8 cellular contexts compared by ENCODE assay signal in the genomic region with DNA sequence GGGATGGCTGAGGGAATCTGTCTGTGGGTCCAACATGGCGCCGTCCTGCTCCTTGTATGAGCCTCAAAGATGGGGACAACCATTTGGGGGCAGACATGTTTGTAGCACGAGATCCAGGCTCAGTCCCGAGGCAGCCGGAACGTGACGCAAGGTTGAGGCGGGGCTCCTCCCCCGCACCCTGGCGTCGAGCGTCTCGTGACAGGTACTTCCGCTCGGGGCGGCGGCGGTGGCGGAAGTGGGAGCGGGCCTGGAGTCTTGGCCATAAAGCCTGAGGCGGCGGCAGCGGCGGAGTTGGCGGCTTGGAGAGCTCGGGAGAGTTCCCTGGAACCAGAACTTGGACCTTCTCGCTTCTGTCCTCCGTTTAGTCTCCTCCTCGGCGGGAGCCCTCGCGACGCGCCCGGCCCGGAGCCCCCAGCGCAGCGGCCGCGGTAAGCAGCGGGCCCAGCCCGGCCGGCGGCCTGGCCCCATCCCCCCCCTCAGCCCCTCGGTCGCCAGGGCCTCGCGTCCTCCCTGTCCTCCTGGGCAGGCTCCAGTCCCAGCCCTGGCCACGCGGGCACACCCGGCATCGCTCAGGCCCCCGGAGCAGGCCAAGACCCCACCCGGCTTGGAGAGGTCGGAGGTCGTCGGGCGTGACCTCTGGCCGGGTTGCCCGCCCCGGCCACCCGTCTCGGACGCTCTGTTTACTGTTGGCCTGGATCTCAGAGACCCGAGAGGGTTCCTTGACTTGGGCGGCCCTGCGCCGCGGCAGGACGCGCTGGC. TPM values are rescaled to one million over a fixed set of nuclear protein-coding genes. Genes with fewer than 3 reads are reported as not detected.
DNase-seq lines count a peak whose midpoint lies in the region; ATAC-seq, FAIRE-seq and TF ChIP-seq lines count a peak whose summit lies in the region.

Gene RAB7A, plus strand, starts transcription at position 252 of the 759 bp plus-strand sequence. CDS start 69,185 bp downstream, outside the sequence.

- H3K27ac ChIP-seq in pancreas (peak within 1 kb of the TSS; percentile 74 to 90 (median 88)), tibial artery (peak within 1 kb of the TSS; percentile 90 to 100)

- intact Hi-C loops in Right ventricle myocardium inferior (cut with DNase I) (loop anchor here (2.0 to 5.0 kb wide), 4 partner anchors 27 to 121 kb away; no protein-coding TSS in a partner anchor), pancreas (cut with DNase I) (no loop called here), tibial artery (cut with DNase I; ENCODE audit: low total_unique reads) (loop anchor here (5.0 to 10.0 kb wide), 2 partner anchors 44 to 149 kb away; partner anchors contain the start of gene ACAD9)

- no peaks in the 10 kb centered on the region for H3K27me3 ChIP-seq in pancreas
- H3K27me3 ChIP-seq in tibial artery = no peaks in the 10 kb centered on the region

- WGBS in pancreas, 2 donors = 0 to 1% methylated on average over 46 to 71 of the region's 71 CpGs

- ATAC-seq in HG02759 (IDR thresholded peaks at IDR 0.05; ENCODE audit: unreplicated experiment) = peak; percentile 96
- peak; percentile 99 for ATAC-seq in Right ventricle myocardium inferior
- peak; percentile 97 to 99 (median 98) for ATAC-seq in pancreas

- DNase-seq in GM12864 (ENCODE audit: low read depth) (peak; percentile 97), NCI-H1417 (lab: John Stamatoyannopoulos, UW) (peak; percentile 96 to 99 (median 99)), SW 1271 (lab: John Stamatoyannopoulos, UW) (peak; percentile 90 to 97), Right ventricle myocardium inferior (ENCODE audit: missing footprints) (peak; percentile 98), pancreas (peak; percentile 97 to 99 (median 97)), tibial artery (peak; percentile 98 to 99)
- peak; percentile 96 for DNase-seq in activated naive CD8-positive, alpha-beta T cell treated with anti-CD3 and anti-CD28 coated beads, Interleukin-2, amount 50 U/mL, for 16 hours (ENCODE audit: low read depth, low spot score)

- no peaks in the 10 kb centered on the region for H3K9me3 ChIP-seq in pancreas
- H3K9me3 ChIP-seq in tibial artery = no peaks in the 10 kb centered on the region

- peak within 1 kb of the TSS; percentile 77 for H3K4me3 ChIP-seq in GM12864 (ENCODE audit: low read depth, low read length)
- H3K4me3 ChIP-seq in pancreas = peak within 1 kb of the TSS; percentile 84 to 100 (median 96)
- H3K4me3 ChIP-seq in tibial artery = peak within 1 kb of the TSS; percentile 93 to 99

- H3K4me1 ChIP-seq in pancreas (peaks cover 9 to 19% (median 11%) of the 10 kb centered on the region in 3 donors), tibial artery (peaks cover 0 to 48% (median 37%) of the 10 kb centered on the region in 4 donors)

- no peaks in the 10 kb centered on the region for H3K36me3 ChIP-seq in pancreas
- no peaks in the 10 kb centered on the region for H3K36me3 ChIP-seq in tibial artery

- no peak for TF ChIP-seq CTCF in GM12864 (IDR thresholded peaks at IDR 0.05; ENCODE audit: low read depth, low read length, missing control alignments)
- TF ChIP-seq CTCF in pancreas (IDR thresholded peaks at IDR 0.05) = no peak
- peak in 1 of 2 experiments; percentile 23 for TF ChIP-seq CTCF in tibial artery (IDR thresholded peaks at IDR 0.05)

- FAIRE-seq in pancreas (lab: Jason Lieb, UNC) = peak; percentile 84

RNA-seq across cellular contexts. Expression of gene RAB7A, which starts in this region (rescaled TPM):
- total RNA-seq in Right ventricle myocardium inferior = 242 TPM
- total RNA-seq in pancreas = 100 to 1,000 TPM in 1 of 6 donors, 10 to 100 TPM in 5; 55.4 to 112 (median 70.7) TPM
- polyA plus RNA-seq in pancreas = 10 to 100 TPM; 43.6 to 72.0 TPM

Comparison
In these comparisons a context has a peak if more than half of its experiments do, and no peak if none do; other contexts are left out.
1. Peak in every context shown above with its lines: DNase-seq, ATAC-seq, H3K4me3 ChIP-seq and H3K27ac ChIP-seq.
2. intact Hi-C loops: an anchor here in Right ventricle myocardium inferior (2.0 to 5.0 kb wide) and tibial artery (5.0 to 10.0 kb wide); none called in pancreas.